Comparison of ENCODE assay signal across 12 cellular contexts in the genomic region with DNA sequence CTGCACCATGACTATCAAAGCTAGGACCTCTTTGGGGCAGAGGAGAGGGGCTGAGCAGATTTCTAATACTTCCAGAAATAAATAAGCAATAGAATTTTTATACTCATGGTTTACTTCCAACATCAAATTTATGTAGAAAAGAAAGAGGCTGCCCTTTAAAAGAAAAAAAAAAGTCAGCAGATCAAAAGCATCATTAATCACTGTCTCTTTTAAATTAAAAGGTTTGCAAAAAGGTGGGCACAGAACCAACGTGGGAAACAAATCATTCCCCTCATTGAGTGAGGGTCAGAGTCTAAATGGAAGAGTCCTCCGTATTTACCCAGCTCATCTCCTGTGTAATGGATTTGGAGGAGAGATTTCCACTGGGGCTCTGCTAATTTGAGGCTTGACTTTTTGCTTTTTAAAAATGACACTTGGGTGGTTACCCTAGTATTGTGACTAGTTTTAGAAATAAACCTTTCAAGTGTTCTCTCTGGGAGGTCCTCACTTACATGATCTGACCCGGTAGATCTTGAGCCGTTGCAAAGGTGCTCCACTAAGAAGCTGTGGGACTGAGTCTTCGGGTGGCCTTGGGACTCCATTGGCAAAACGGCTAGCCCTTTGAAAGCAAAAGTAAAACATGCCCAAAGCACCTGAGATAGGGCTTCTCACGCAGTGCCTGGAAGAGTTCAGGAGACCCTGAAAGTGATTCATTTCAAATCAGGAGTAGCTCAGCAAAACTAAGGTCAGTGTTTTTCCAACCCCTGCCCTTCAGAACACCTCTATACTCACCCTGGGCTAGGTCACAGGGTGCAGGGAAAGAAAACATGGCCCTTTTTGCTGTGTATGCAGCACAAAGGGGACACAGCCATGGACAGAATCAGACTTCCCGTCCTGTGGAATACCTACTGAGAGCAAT.
A peak's percentile ranks its signal among the peaks of the same experiment; 100 is the strongest.
DNase-seq lines count a peak whose midpoint lies in the region; ATAC-seq and TF ChIP-seq lines count a peak whose summit lies in the region.
"Had no signal": no experiment of that assay in that cellular context is flagged by ENCODE, and none has a peak within 500 bp of the region (broad histone marks: within the 10 kb centered on the region; RNA-seq: fewer than 3 reads in every experiment).

No MANE protein-coding gene starts in this region.

- H3K9me3 ChIP-seq in adrenal gland (replicated peaks in 1 of 3) (no peaks in the 10 kb centered on the region), aorta (ENCODE audit: control insufficient read depth, low read length) (no peaks in the 10 kb centered on the region)
- H3K9me3 ChIP-seq: heart left ventricle had no signal

- no peaks in the 10 kb centered on the region for H3K9me3 Mint-ChIP-seq in activated naive CD4-positive, alpha-beta T cell treated with anti-CD3 and anti-CD28 coated beads for 36 hours
- no peaks in the 10 kb centered on the region for H3K9me3 Mint-ChIP-seq in activated naive CD4-positive, alpha-beta T cell treated with anti-CD3 and anti-CD28 coated beads, Interleukin-2, amount 10 ng/mL, durations not matched to agents 7 days and 5 days
- peaks cover 6% of the 10 kb centered on the region for H3K9me3 Mint-ChIP-seq in mesothelial cell of epicardium

- H3K27me3 Mint-ChIP-seq in activated naive CD4-positive, alpha-beta T cell treated with anti-CD3 and anti-CD28 coated beads for 36 hours (ENCODE audit: low read depth), result no peaks in the 10 kb centered on the region
- H3K27me3 Mint-ChIP-seq in activated naive CD4-positive, alpha-beta T cell treated with anti-CD3 and anti-CD28 coated beads, Interleukin-2, amount 10 ng/mL, durations not matched to agents 7 days and 5 days, result no peaks in the 10 kb centered on the region
- no peaks in the 10 kb centered on the region for H3K27me3 Mint-ChIP-seq in mesothelial cell of epicardium (ENCODE audit: low read depth)

- H3K36me3 Mint-ChIP-seq in activated naive CD4-positive, alpha-beta T cell treated with anti-CD3 and anti-CD28 coated beads for 36 hours (ENCODE audit: low read depth), result peaks cover 8% of the 10 kb centered on the region
- H3K36me3 Mint-ChIP-seq in activated naive CD4-positive, alpha-beta T cell treated with anti-CD3 and anti-CD28 coated beads, Interleukin-2, amount 10 ng/mL, durations not matched to agents 7 days and 5 days, result peaks cover 9% of the 10 kb centered on the region
- peaks cover 10% of the 10 kb centered on the region for H3K36me3 Mint-ChIP-seq in mesothelial cell of epicardium

- H3K27ac Mint-ChIP-seq in activated naive CD4-positive, alpha-beta T cell treated with anti-CD3 and anti-CD28 coated beads for 36 hours, result peak overlapping the region; percentile 74
- no peak overlapping the region for H3K27ac Mint-ChIP-seq in activated naive CD4-positive, alpha-beta T cell treated with anti-CD3 and anti-CD28 coated beads, Interleukin-2, amount 10 ng/mL, durations not matched to agents 7 days and 5 days
- peak overlapping the region; percentile 54 for H3K27ac Mint-ChIP-seq in mesothelial cell of epicardium

- ATAC-seq in aorta (ENCODE audit: low FRiP score), result peak; percentile 19

- no peak for DNase-seq in activated naive CD4-positive, alpha-beta T cell treated with anti-CD3 and anti-CD28 coated beads for 36 hours
- no peak for DNase-seq in activated naive CD4-positive, alpha-beta T cell treated with anti-CD3 and anti-CD28 coated beads, Interleukin-2, amount 10 ng/mL, durations not matched to agents 7 days and 5 days
- DNase-seq in adrenal gland (peak in 5 of 7 donors; percentile 30 to 34 (median 31)), mesothelial cell of epicardium (ENCODE audit: low spot score in 2 of 2, unreplicated experiment in 2 of 2) (no peak), aorta (no peak), AG08396 (ENCODE audit: low spot score) (no peak), NCI-H2107 treated with DMSO at 0.1 percent for 48 hours (lab: John Stamatoyannopoulos, UW; ENCODE audit: unreplicated experiment) (no peak)
- no peak for DNase-seq in stimulated activated CD4-positive, alpha-beta T cell treated with anti-CD3 and anti-CD28 coated beads, Interleukin-2, amount 100 ng/mL, for 24 hours
- DNase-seq: DMS53, heart left ventricle, NCI-H2081 treated with DMSO at 0.1 percent for 48 hours had no signal

- no peak for TF ChIP-seq CTCF in adrenal gland (IDR thresholded peaks at IDR 0.05)
- TF ChIP-seq CTCF in mesothelial cell of epicardium (IDR thresholded peaks at IDR 0.05; ENCODE audit: unreplicated experiment), result no peak

- WGBS in adrenal gland, 4 donors, result 37 to 52% (median 46%) methylated on average over 6 to 8 of the region's 8 CpGs
- WGBS in aorta, 2 donors, result 62 to 68% methylated on average over 8 of the region's 8 CpGs

- no peaks in the 10 kb centered on the region for H3K36me3 ChIP-seq in adrenal gland (replicated peaks in 1 of 2)
- H3K36me3 ChIP-seq in aorta (ENCODE audit: control insufficient read depth in 1 of 2, insufficient read depth in 2 of 2, low read length in 1 of 2), result no peaks in the 10 kb centered on the region
- H3K36me3 ChIP-seq: cardiac muscle cell, heart left ventricle had no signal

- H3K27ac ChIP-seq in adrenal gland (peak overlapping the region in 4 of 5 donors; percentile 8 to 62 (median 43)), aorta (ENCODE audit: low read depth in 1 of 2, low read length in 2 of 2) (no peak overlapping the region)
- H3K27ac ChIP-seq: cardiac muscle cell, heart left ventricle had no signal

- H3K27me3 ChIP-seq in adrenal gland, result no peaks in the 10 kb centered on the region
- H3K27me3 ChIP-seq in aorta (ENCODE audit: control insufficient read depth in 1 of 2, insufficient read depth in 2 of 2, low read length in 1 of 2), result no peaks in the 10 kb centered on the region
- H3K27me3 ChIP-seq: cardiac muscle cell, heart left ventricle had no signal

- intact Hi-C loops in activated naive CD4-positive, alpha-beta T cell treated with anti-CD3 and anti-CD28 coated beads for 36 hours (cut with micrococcal nuclease), result no loop called here
- intact Hi-C loops in adrenal gland (cut with DNase I), result no loop called here
- intact Hi-C loops in aorta (cut with DNase I), result no loop called here

- no peak for TF ChIP-seq POLR2A in adrenal gland (IDR thresholded peaks at IDR 0.05)

- H3K4me1 ChIP-seq in adrenal gland (replicated peaks in 1 of 2), result peaks cover 0 to 7% of the 10 kb centered on the region in 2 donors
- H3K4me1 ChIP-seq in aorta (ENCODE audit: control insufficient read depth in 1 of 2, insufficient read depth in 2 of 2, low read length in 2 of 2), result peaks cover 0 to 3% of the 10 kb centered on the region in 2 donors

- CTCF ChIA-PET in activated naive CD4-positive, alpha-beta T cell treated with anti-CD3 and anti-CD28 coated beads for 36 hours (lab: Charles Lee), result interaction anchor here (0.6 to 0.7 kb wide), 2 partner anchors 226 to 459 kb away, joined by 3 read pairs; no protein-coding TSS in a partner anchor
- CTCF ChIA-PET in activated naive CD4-positive, alpha-beta T cell treated with anti-CD3 and anti-CD28 coated beads, Interleukin-2, amount 10 ng/mL, durations not matched to agents 7 days and 5 days (lab: Charles Lee), result interaction anchor here (0.6 kb wide), 1 partner anchor 14 kb away, joined by 3 read pairs; no protein-coding TSS in a partner anchor

- H3K4me1 Mint-ChIP-seq in activated naive CD4-positive, alpha-beta T cell treated with anti-CD3 and anti-CD28 coated beads for 36 hours (ENCODE audit: low read depth), result peaks cover 70% of the 10 kb centered on the region
- H3K4me1 Mint-ChIP-seq in activated naive CD4-positive, alpha-beta T cell treated with anti-CD3 and anti-CD28 coated beads, Interleukin-2, amount 10 ng/mL, durations not matched to agents 7 days and 5 days, result peaks cover 39% of the 10 kb centered on the region
- peaks cover 16% of the 10 kb centered on the region for H3K4me1 Mint-ChIP-seq in mesothelial cell of epicardium

- H3K4me3 ChIP-seq in adrenal gland (peak overlapping the region in 1 of 4 donors; percentile 37), aorta (ENCODE audit: low read length in 2 of 2) (no peak overlapping the region)
- H3K4me3 ChIP-seq: cardiac muscle cell, heart left ventricle had no signal

- peak overlapping the region; percentile 55 for H3K4me3 Mint-ChIP-seq in activated naive CD4-positive, alpha-beta T cell treated with anti-CD3 and anti-CD28 coated beads for 36 hours
- H3K4me3 Mint-ChIP-seq in activated naive CD4-positive, alpha-beta T cell treated with anti-CD3 and anti-CD28 coated beads, Interleukin-2, amount 10 ng/mL, durations not matched to agents 7 days and 5 days, result no peak overlapping the region
- no peak overlapping the region for H3K4me3 Mint-ChIP-seq in mesothelial cell of epicardium

Comparison
In these comparisons a context has a peak if more than half of its experiments do, and no peak if none do; other contexts are left out.
1. DNase-seq: peak in adrenal gland (5 of 7); none in activated naive CD4-positive, alpha-beta T cell treated with anti-CD3 and anti-CD28 coated beads for 36 hours (single experiment), activated naive CD4-positive, alpha-beta T cell treated with anti-CD3 and anti-CD28 coated beads, Interleukin-2, amount 10 ng/mL, durations not matched to agents 7 days and 5 days (single experiment), mesothelial cell of epicardium (0 of 2), aorta (0 of 2), AG08396 (single experiment), stimulated activated CD4-positive, alpha-beta T cell treated with anti-CD3 and anti-CD28 coated beads, Interleukin-2, amount 100 ng/mL, for 24 hours (0 of 2) and NCI-H2107 treated with DMSO at 0.1 percent for 48 hours (single experiment).
2. H3K27ac ChIP-seq: peak in adrenal gland (4 of 5); none in aorta (0 of 2).